9 cellular contexts compared by ENCODE assay signal in genomic region chr17:38288217-38288827, GRCh38. TPM values are rescaled to one million over a fixed set of nuclear protein-coding genes. Genes with fewer than 3 reads are reported as not detected.
DNase-seq lines count a peak whose midpoint lies in the region; ATAC-seq, FAIRE-seq and TF ChIP-seq lines count a peak whose summit lies in the region.
"Not testable (repeated sequence)": the region's sequence is repeated elsewhere in the genome, so short reads cannot be mapped to it uniquely, and the experiment has no call there.
"Had no signal": no experiment of that assay in that cellular context is flagged by ENCODE, and none has a peak within 500 bp of the region (broad histone marks: within the 10 kb centered on the region; RNA-seq: fewer than 3 reads in every experiment).

No MANE protein-coding gene starts in this region.

- H3K36me3 Mint-ChIP-seq in activated CD4-positive, alpha-beta T cell treated with anti-CD3 and anti-CD28 coated beads, Interleukin-2, amount 10 ng/mL, durations not matched to agents 24 days and 14 days (ENCODE audit: low read depth) = not testable (repeated sequence)

- H3K27ac ChIP-seq in AG04450 (ENCODE audit: low read depth, low read length); OCI-LY3 (ENCODE audit: low read length); kidney (ENCODE audit: low read depth in 2 of 2, low read length in 2 of 2): not testable (repeated sequence)

- FAIRE-seq in kidney (lab: Jason Lieb, UNC) = not testable (repeated sequence)

- peak overlapping the region; percentile 60; the same call in 1 of the 2 replicates for H3K4me2 ChIP-seq in OCI-LY3 (ENCODE audit: low read length)

- not testable (repeated sequence) for H2AFZ ChIP-seq in OCI-LY3 (ENCODE audit: low read depth, low read length)

- not testable (repeated sequence) for H3K4me1 ChIP-seq in OCI-LY3 (ENCODE audit: low read length); kidney (ENCODE audit: control insufficient read depth in 1 of 2, insufficient read depth in 1 of 2, low read depth in 1 of 2, low read length in 2 of 2)

- H3K9me3 Mint-ChIP-seq in activated CD4-positive, alpha-beta T cell treated with anti-CD3 and anti-CD28 coated beads, Interleukin-2, amount 10 ng/mL, durations not matched to agents 24 days and 14 days = not testable (repeated sequence)

- H4K20me1 ChIP-seq in OCI-LY3 (ENCODE audit: insufficient read depth, low read length) = not testable (repeated sequence)

- H3K4me1 Mint-ChIP-seq in activated CD4-positive, alpha-beta T cell treated with anti-CD3 and anti-CD28 coated beads, Interleukin-2, amount 10 ng/mL, durations not matched to agents 24 days and 14 days = not testable (repeated sequence)

- not testable (repeated sequence) for H3K4me3 Mint-ChIP-seq in activated CD4-positive, alpha-beta T cell treated with anti-CD3 and anti-CD28 coated beads, Interleukin-2, amount 10 ng/mL, durations not matched to agents 24 days and 14 days

- DNase-seq in AG04450 (ENCODE audit: low read depth, low spot score); GM10248 (ENCODE audit: extremely low spot score); kidney: not testable (repeated sequence)
- DNase-seq in M059J (ENCODE audit: low read depth) = peak; percentile 34
- DNase-seq in activated CD4-positive, alpha-beta T cell treated with anti-CD3 and anti-CD28 coated beads, Interleukin-2, amount 10 ng/mL, durations not matched to agents 24 days and 14 days = peak; percentile 61
- peak; percentile 7 for DNase-seq in pons (ENCODE audit: low spot score)

- H3K9ac ChIP-seq in OCI-LY3 (ENCODE audit: low read length) = peak overlapping the region; percentile 32
- H3K9ac ChIP-seq in kidney (ENCODE audit: low read length in 2 of 2) = not testable (repeated sequence)

- H3K27ac Mint-ChIP-seq in activated CD4-positive, alpha-beta T cell treated with anti-CD3 and anti-CD28 coated beads, Interleukin-2, amount 10 ng/mL, durations not matched to agents 24 days and 14 days = not testable (repeated sequence)

- TF ChIP-seq CTCF in AG04450 (IDR thresholded peaks at IDR 0.05; ENCODE audit: low read depth, low read length) (peak; percentile 51), GM10248 (IDR thresholded peaks at IDR 0.05; ENCODE audit: control extremely low read depth, extremely low read depth, low read depth, missing control alignments) (peak; percentile 14), kidney (IDR thresholded peaks at IDR 0.05; ENCODE audit: borderline replicate concordance, extremely low read depth, insufficient read depth) (peak; percentile 6)
- not testable (repeated sequence) for TF ChIP-seq CTCF in OCI-LY3 (IDR thresholded peaks at IDR 0.05; ENCODE audit: low read depth, low read length)

- H3K27me3 Mint-ChIP-seq in activated CD4-positive, alpha-beta T cell treated with anti-CD3 and anti-CD28 coated beads, Interleukin-2, amount 10 ng/mL, durations not matched to agents 24 days and 14 days = not testable (repeated sequence)

- H3K27me3 ChIP-seq in AG04450 (ENCODE audit: control insufficient read depth, insufficient read depth, low read length); OCI-LY3 (ENCODE audit: low read depth, low read length): not testable (repeated sequence)

- H3K79me2 ChIP-seq in OCI-LY3 (ENCODE audit: low read length) = not testable (repeated sequence)

- peak; percentile 46 for ATAC-seq in esophagus mucosa

- intact Hi-C loops in activated CD4-positive, alpha-beta T cell treated with anti-CD3 and anti-CD28 coated beads, Interleukin-2, amount 10 ng/mL, durations not matched to agents 24 days and 14 days (cut with micrococcal nuclease); kidney (cut with DNase I): not testable (repeated sequence)

- H3K9me3 ChIP-seq in AG04450 (ENCODE audit: control insufficient read depth, insufficient read depth, low read length); OCI-LY3 (ENCODE audit: insufficient read depth, low read length); kidney (ENCODE audit: control insufficient read depth in 1 of 2, low read length in 2 of 2): not testable (repeated sequence)

- CTCF ChIA-PET in AG04450 (lab: Charles Lee) = interaction anchor here (0.6 kb wide), 1 partner anchor 31 kb away, joined by 3 read pairs; no protein-coding TSS in a partner anchor
- CTCF ChIA-PET in GM10248 (lab: Yijun Ruan, JAX) = not testable (repeated sequence)

- POLR2A ChIA-PET in AG04450 (lab: Yijun Ruan, JAX); GM10248 (lab: Yijun Ruan, JAX): not testable (repeated sequence)

- not testable (repeated sequence) for H3K36me3 ChIP-seq in OCI-LY3 (replicated peaks; ENCODE audit: low read depth, low read length); kidney (ENCODE audit: control insufficient read depth in 1 of 2, insufficient read depth in 2 of 2, low read length in 2 of 2)

- not testable (repeated sequence) for H3K4me3 ChIP-seq in AG04450 (ENCODE audit: low read depth, low read length); kidney (ENCODE audit: low read length in 2 of 2)
- peak overlapping the region; percentile 56 for H3K4me3 ChIP-seq in OCI-LY3 (ENCODE audit: low read length)

RNA-seq across cellular contexts. Expression of gene MRPL45, which starts 8.6 kb away (rescaled TPM):
- polyA plus RNA-seq in AG04450 (2011; rRNA removed) = 78.1 and 86.0 TPM in 2 replicates
- polyA minus RNA-seq in AG04450 (2011; rRNA and poly(A)+ RNA removed) = 37.4 and 39.3 TPM in 2 replicates
- total RNA-seq in M059J (2014; rRNA removed; shearing (Covaris generic)) = 43.1 and 48.5 TPM in 2 replicates
- total RNA-seq in activated CD4-positive, alpha-beta T cell treated with anti-CD3 and anti-CD28 coated beads, Interleukin-2, amount 10 ng/mL, durations not matched to agents 24 days and 14 days = 42.9 and 45.5 TPM in 2 replicates
- total RNA-seq in esophagus mucosa = 27.1 TPM
- 28.0 TPM for total RNA-seq in kidney
- polyA plus RNA-seq in kidney (ENCODE audit: insufficient read depth, low read depth, low replicate concordance) = 45.9 TPM

RNA-seq across cellular contexts. Expression of gene GPR179, which starts 55.4 kb away (rescaled TPM):
- polyA plus RNA-seq in AG04450 (2011; rRNA removed) (not detected in 2 replicates), kidney (ENCODE audit: insufficient read depth, low read depth, low replicate concordance) (not detected)
- 0.05 TPM in 1 of 2 replicates, not detected in the other for polyA minus RNA-seq in AG04450 (2011; rRNA and poly(A)+ RNA removed)
- total RNA-seq in M059J (2014; rRNA removed; shearing (Covaris generic)) = not detected in 2 replicates
- not detected in 2 replicates for total RNA-seq in activated CD4-positive, alpha-beta T cell treated with anti-CD3 and anti-CD28 coated beads, Interleukin-2, amount 10 ng/mL, durations not matched to agents 24 days and 14 days
- total RNA-seq in esophagus mucosa (not detected), kidney (not detected)
- total RNA-seq: B cell had no signal
